Comparison of ENCODE assay signal across 32 cellular contexts in genomic region chr1:94248956-94249688, GRCh38. TPM values are rescaled to one million over a fixed set of nuclear protein-coding genes. Genes with fewer than 3 reads are reported as not detected.
DNase-seq lines count a peak whose midpoint lies in the region; ATAC-seq and TF ChIP-seq lines count a peak whose summit lies in the region.
"Had no signal": no experiment of that assay in that cellular context is flagged by ENCODE, and none has a peak within 500 bp of the region (broad histone marks: within the 10 kb centered on the region; RNA-seq: fewer than 3 reads in every experiment).

No MANE protein-coding gene starts in this region.

- no peak overlapping the region for H2AFZ ChIP-seq in PC-3 (ENCODE audit: low read length)
- H2AFZ ChIP-seq in neural progenitor cell (replicated peaks): no peak overlapping the region

- no peak for TF ChIP-seq CTCF in CD4-positive, alpha-beta T cell (IDR thresholded peaks at IDR 0.05)
- TF ChIP-seq CTCF in PC-3 (conservative IDR thresholded peaks at IDR 0.05; ENCODE audit: low read depth, low read length): no peak
- no peak for TF ChIP-seq CTCF in neural progenitor cell (IDR thresholded peaks at IDR 0.05)
- TF ChIP-seq CTCF in tibial nerve (IDR thresholded peaks at IDR 0.05): no peak

- H3K4me2 ChIP-seq in PC-3 (ENCODE audit: low read length): peak overlapping the region; percentile 87
- H3K4me2 ChIP-seq in neural progenitor cell: no peak overlapping the region

- WGBS in tibial nerve, 2 donors: 88 to 93% methylated on average over 11 of the region's 11 CpGs

- CTCF ChIA-PET in CD4-positive, alpha-beta T cell (lab: Charles Lee): no interaction called here
- CTCF ChIA-PET in PC-3 (lab: Charles Lee): interaction anchor here (0.6 kb wide), 1 partner anchor 210 kb away, joined by 4 read pairs; no protein-coding TSS in a partner anchor

- H3K79me2 ChIP-seq in PC-3 (ENCODE audit: low read length) (peaks cover 81% of the 10 kb centered on the region), neural progenitor cell (ENCODE audit: low read depth) (no peaks in the 10 kb centered on the region)

- TF ChIP-seq POLR2A in tibial nerve (IDR thresholded peaks at IDR 0.05): no peak

- no TSS peak for BruUV-seq in PC-3 (replicated peaks; lab: Mats Ljungman, UMichigan)

- H4K20me1 ChIP-seq in PC-3 (ENCODE audit: low read length): peaks cover 4% of the 10 kb centered on the region; the same call in 1 of the 2 replicates
- no peaks in the 10 kb centered on the region for H4K20me1 ChIP-seq in neural progenitor cell (ENCODE audit: low read depth)

- no peaks in the 10 kb centered on the region for H3K9me3 ChIP-seq in CD4-positive, alpha-beta T cell (ENCODE audit: control insufficient read depth, low read length)
- H3K9me3 ChIP-seq in PC-3 (ENCODE audit: low read length): no peaks in the 10 kb centered on the region
- no peaks in the 10 kb centered on the region for H3K9me3 ChIP-seq in neural progenitor cell (ENCODE audit: low read depth)
- H3K9me3 ChIP-seq in tibial nerve: peaks cover 0 to under 1% (median 0%) of the 10 kb centered on the region in 4 donors
- H3K9me3 ChIP-seq: ascending aorta, ovary, upper lobe of left lung had no signal

- H3K9me3 Mint-ChIP-seq in CD4-positive, alpha-beta T cell: peaks cover 3% of the 10 kb centered on the region
- H3K9me3 Mint-ChIP-seq in neural progenitor cell: peaks cover 2% of the 10 kb centered on the region
- H3K9me3 Mint-ChIP-seq: stimulated activated effector memory CD8-positive, alpha-beta T cell treated with anti-CD3 and anti-CD28 coated beads, Interleukin-12 subunit alpha, Interleukin-12 subunit beta, amount 100 ng/mL, for 72 hours had no signal

- no peak for DNase-seq in CD4-positive, alpha-beta T cell
- peak; percentile 77 for DNase-seq in PC-3
- DNase-seq in epithelial cell of prostate (ENCODE audit: low read depth, low spot score): no peak
- DNase-seq in neural progenitor cell (ENCODE audit: low spot score): no peak
- DNase-seq in effector CD4-positive, alpha-beta T cell: no peak
- DNase-seq in amygdala (lab: John Stamatoyannopoulos, UW): no peak
- DNase-seq in tibial nerve (ENCODE audit: low spot score in 2 of 2): no peak
- DNase-seq: activated CD4-positive, alpha-beta T cell treated with anti-CD3 and anti-CD28 coated beads for 48 hours; activated CD8-positive, alpha-beta memory T cell treated with anti-CD3 and anti-CD28 coated beads for 24 hours; activated effector memory CD4-positive, alpha-beta T cell treated with anti-CD3 and anti-CD28 coated beads, Interleukin-2, amount 50 U/mL, for 16 hours; activated naive CD8-positive, alpha-beta T cell treated with anti-CD3 and anti-CD28 coated beads for 36 hours; activated T-cell treated with anti-CD3 and anti-CD28 coated beads, Interleukin-2, amount 50 U/mL, for 1 hour; AML-193; CD4-positive, CD25-positive, alpha-beta regulatory T cell; cortex of kidney; heart left ventricle; Kasumi-1; kidney; midbrain; MV-4-11; naive thymus-derived CD4-positive, alpha-beta T cell; NCI-H1436 treated with DMSO at 0.1 percent for 48 hours; NCI-H226; NCI-H526 treated with DMSO at 0.1 percent for 48 hours; ovary; T-helper 9 cell; upper lobe of left lung had no signal

- H3K9me2 ChIP-seq in PC-3 (replicated peaks; ENCODE audit: low read length): no peaks in the 10 kb centered on the region

- H3F3A ChIP-seq in PC-3 (ENCODE audit: low read length, unreplicated experiment) (peaks cover 24% of the 10 kb centered on the region), neural progenitor cell (ENCODE audit: low read depth) (no peaks in the 10 kb centered on the region)

- peaks cover 56% of the 10 kb centered on the region for H3K27me3 ChIP-seq in CD4-positive, alpha-beta T cell (ENCODE audit: control insufficient read depth, insufficient read depth, low read length)
- H3K27me3 ChIP-seq in PC-3 (ENCODE audit: low read length) (no peaks in the 10 kb centered on the region), neural progenitor cell (peaks cover 100% of the 10 kb centered on the region), tibial nerve (no peaks in the 10 kb centered on the region)
- H3K27me3 ChIP-seq: ascending aorta, ovary, upper lobe of left lung had no signal

- H3K27me3 Mint-ChIP-seq in CD4-positive, alpha-beta T cell: peaks cover 81% of the 10 kb centered on the region
- peaks cover 33% of the 10 kb centered on the region for H3K27me3 Mint-ChIP-seq in neural progenitor cell (ENCODE audit: insufficient read depth, low read depth)

- no peak overlapping the region for H3K27ac Mint-ChIP-seq in CD4-positive, alpha-beta T cell
- no peak overlapping the region for H3K27ac Mint-ChIP-seq in neural progenitor cell
- H3K27ac Mint-ChIP-seq: activated naive CD8-positive, alpha-beta T cell treated with anti-CD3 and anti-CD28 coated beads for 36 hours; CD4-positive, CD25-positive, alpha-beta regulatory T cell; naive thymus-derived CD4-positive, alpha-beta T cell; stimulated activated effector memory CD8-positive, alpha-beta T cell treated with anti-CD3 and anti-CD28 coated beads, Interleukin-12 subunit alpha, Interleukin-12 subunit beta, amount 100 ng/mL, for 72 hours had no signal

- H3K4me3 ChIP-seq in PC-3 (ENCODE audit: low read length): peak overlapping the region; percentile 96; the same call in 1 of the 2 replicates
- no peak overlapping the region for H3K4me3 ChIP-seq in neural progenitor cell
- H3K4me3 ChIP-seq in tibial nerve: no peak overlapping the region
- H3K4me3 ChIP-seq: ascending aorta, heart left ventricle, ovary had no signal

- intact Hi-C loops in CD4-positive, alpha-beta T cell (cut with DNase I, micrococcal nuclease): no loop called here
- intact Hi-C loops in PC-3 (cut with micrococcal nuclease): loop anchor here (10.0 kb wide), 1 partner anchor 216 kb away; no protein-coding TSS in a partner anchor

- H3K4me3 Mint-ChIP-seq in CD4-positive, alpha-beta T cell: peak overlapping the region; percentile 23
- peak overlapping the region; percentile 20 for H3K4me3 Mint-ChIP-seq in neural progenitor cell
- H3K4me3 Mint-ChIP-seq: activated naive CD8-positive, alpha-beta T cell treated with anti-CD3 and anti-CD28 coated beads for 36 hours had no signal

- TF ChIP-seq EP300 in tibial nerve (IDR thresholded peaks at IDR 0.05): no peak

- no peak overlapping the region for H3K27ac ChIP-seq in CD4-positive, alpha-beta T cell (ENCODE audit: low read depth, low read length)
- H3K27ac ChIP-seq in PC-3 (ENCODE audit: low read length) (peak overlapping the region; percentile 92), epithelial cell of prostate (peak overlapping the region; percentile 86), neural progenitor cell (no peak overlapping the region), tibial nerve (no peak overlapping the region)
- H3K27ac ChIP-seq: ascending aorta, HL-60, ovary had no signal

- no peaks in the 10 kb centered on the region for H3K36me3 Mint-ChIP-seq in CD4-positive, alpha-beta T cell (ENCODE audit: low read depth)
- no peaks in the 10 kb centered on the region for H3K36me3 Mint-ChIP-seq in neural progenitor cell
- H3K36me3 Mint-ChIP-seq: activated naive CD8-positive, alpha-beta T cell treated with anti-CD3 and anti-CD28 coated beads for 36 hours; CD4-positive, CD25-positive, alpha-beta regulatory T cell; stimulated activated effector memory CD8-positive, alpha-beta T cell treated with anti-CD3 and anti-CD28 coated beads, Interleukin-12 subunit alpha, Interleukin-12 subunit beta, amount 100 ng/mL, for 72 hours had no signal

- H3K36me3 ChIP-seq in PC-3 (ENCODE audit: low read depth, low read length) (no peaks in the 10 kb centered on the region), neural progenitor cell (no peaks in the 10 kb centered on the region), tibial nerve (no peaks in the 10 kb centered on the region)
- H3K36me3 ChIP-seq: ascending aorta, heart left ventricle, ovary, upper lobe of left lung had no signal

- peak overlapping the region; percentile 92 for H3K9ac ChIP-seq in PC-3 (ENCODE audit: low read length)
- no peak overlapping the region for H3K9ac ChIP-seq in neural progenitor cell

- no peak for ATAC-seq in CD4-positive, alpha-beta T cell (ENCODE audit: poor library complexity)
- ATAC-seq in PC-3: 0 out of 2 replicates have a peak, but pooled peaks have one; percentile 2
- no peak for ATAC-seq in GM21367 (IDR thresholded peaks at IDR 0.05; ENCODE audit: unreplicated experiment)
- ATAC-seq: esophagus mucosa; heart left ventricle; naive thymus-derived CD4-positive, alpha-beta T cell; stimulated activated effector memory CD8-positive, alpha-beta T cell treated with anti-CD3 and anti-CD28 coated beads, Interleukin-12 subunit alpha, Interleukin-12 subunit beta, amount 100 ng/mL, for 72 hours had no signal

- H3K4me1 Mint-ChIP-seq in CD4-positive, alpha-beta T cell (ENCODE audit: low read depth): peaks cover 11% of the 10 kb centered on the region
- peaks cover 11% of the 10 kb centered on the region for H3K4me1 Mint-ChIP-seq in neural progenitor cell

- POLR2A ChIA-PET in CD4-positive, alpha-beta T cell (lab: Charles Lee): no interaction called here
- POLR2A ChIA-PET in PC-3 (lab: Charles Lee; ENCODE audit: unreplicated experiment): interaction anchor here (0.7 to 1.8 kb wide), 4 partner anchors 11 to 76 kb away, joined by 6 to 24 read pairs (median 10); no protein-coding TSS in a partner anchor

- H3K4me1 ChIP-seq in PC-3 (ENCODE audit: insufficient read depth, low read length) (peaks cover 58% of the 10 kb centered on the region), neural progenitor cell (peaks cover 4% of the 10 kb centered on the region), tibial nerve (peaks cover 0 to 13% (median 2%) of the 10 kb centered on the region in 4 donors)
- H3K4me1 ChIP-seq: ascending aorta had no signal

RNA-seq across cellular contexts. Expression of gene ARHGAP29, which starts 11.7 kb away (rescaled TPM):
- not detected for total RNA-seq in CD4-positive, alpha-beta T cell
- total RNA-seq in PC-3 (2014; rRNA removed): 161 and 166 TPM in 2 replicates
- 11.4 and 14.8 TPM in 2 replicates for total RNA-seq in neural progenitor cell (ENCODE audit: low replicate concordance)
- 10 to 100 TPM; 45.9 to 80.4 (median 50.1) TPM for total RNA-seq in tibial nerve
- total RNA-seq: activated naive CD8-positive, alpha-beta T cell treated with anti-CD3 and anti-CD28 coated beads for 36 hours; CD4-positive, CD25-positive, alpha-beta regulatory T cell had no signal

Comparison
In these comparisons a context has a peak if more than half of its experiments do, and no peak if none do; other contexts are left out.
1. H3K27ac ChIP-seq: peak in PC-3 (single experiment) and epithelial cell of prostate (single experiment); none in CD4-positive, alpha-beta T cell (single experiment), neural progenitor cell (single experiment) and tibial nerve (0 of 4).
2. RNA of gene ARHGAP29, which starts 11.7 kb away (total RNA-seq): 161 to 166 TPM in PC-3, 45.9 to 80.4 TPM in tibial nerve and 11.4 to 14.8 TPM in neural progenitor cell; not detected in CD4-positive, alpha-beta T cell; every median in the first group is over 10 times any median in the second.